ENCODE assay signal across 8 cellular contexts in the genomic region with DNA sequence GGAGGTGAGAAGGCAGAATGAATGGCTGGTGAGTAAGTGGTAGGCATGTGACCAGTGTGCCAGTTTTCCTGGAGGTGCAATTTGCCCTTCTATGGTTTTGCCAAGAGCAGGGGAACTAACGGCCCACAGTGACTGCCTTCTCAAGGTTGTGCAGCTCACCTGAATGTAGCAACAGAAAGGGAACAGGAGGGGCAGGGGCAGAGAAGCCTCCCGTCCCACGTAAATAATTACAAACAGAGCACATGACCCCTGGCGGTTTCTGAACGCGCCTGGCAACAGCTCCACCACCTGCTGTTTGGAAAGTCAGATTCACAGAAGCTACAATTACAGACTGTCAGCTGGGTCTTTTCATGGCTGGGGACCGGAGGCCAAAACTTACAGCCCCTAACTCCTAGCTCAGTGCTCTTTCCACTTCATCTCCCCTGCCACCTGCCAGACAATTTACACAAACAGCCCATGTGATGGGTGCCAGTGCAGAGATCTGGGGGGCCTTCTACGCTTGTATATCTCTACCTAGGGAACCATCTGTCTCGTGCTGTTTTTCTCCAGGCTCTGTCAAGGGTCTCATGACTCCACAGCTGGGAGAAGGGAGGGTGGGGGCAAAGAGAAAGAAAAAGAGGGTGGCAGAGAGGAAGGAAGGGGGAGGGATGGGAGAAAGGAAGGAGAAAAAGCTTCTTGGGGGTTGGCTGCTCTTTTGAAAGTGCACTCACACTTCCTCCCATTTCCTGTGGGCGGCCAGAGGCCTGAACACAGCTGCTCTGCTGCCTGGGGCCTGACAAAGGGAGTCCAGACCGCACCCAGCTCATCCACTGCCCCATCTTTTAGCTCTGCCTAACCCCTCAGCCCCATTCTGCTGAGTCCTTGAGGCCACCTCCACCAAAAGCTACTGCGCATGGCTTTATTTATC.
DNase-seq lines count a peak whose midpoint lies in the region; ATAC-seq and TF ChIP-seq lines count a peak whose summit lies in the region.

No MANE protein-coding gene starts in this region.

- DNase-seq in DMS153 (lab: John Stamatoyannopoulos, UW) (peak; percentile 80), GM20000 (ENCODE audit: low spot score) (peak; percentile 88), HT1080 (ENCODE audit: low read depth) (peak; percentile 78), RKO (ENCODE audit: low spot score) (peak; percentile 5), glomerular visceral epithelial cell (ENCODE audit: extremely low spot score) (peak; percentile 72), posterior vena cava (ENCODE audit: low spot score) (peak; percentile 92), SW480 (ENCODE audit: low spot score) (no peak)
- peak; percentile 40 to 71 for DNase-seq in activated naive CD4-positive, alpha-beta T cell treated with anti-CD3 and anti-CD28 coated beads, Interleukin-2, amount 50 U/mL, for 72 hours (ENCODE audit: low spot score in 2 of 2)

- intact Hi-C loops in posterior vena cava (cut with DNase I), result loop anchor here in 1 of 2 donors (5.0 kb wide), 1 partner anchor 1064 kb away; the partner anchor contains the start of gene KCMF1

- peak; percentile 32 to 55 for ATAC-seq in activated naive CD4-positive, alpha-beta T cell treated with anti-CD3 and anti-CD28 coated beads, Interleukin-2, amount 50 U/mL, for 72 hours

- peak overlapping the region; percentile 73 to 87 for H3K27ac Mint-ChIP-seq in activated naive CD4-positive, alpha-beta T cell treated with anti-CD3 and anti-CD28 coated beads, Interleukin-2, amount 50 U/mL, for 72 hours

- TF ChIP-seq CTCF in GM20000 (IDR thresholded peaks at IDR 0.05; ENCODE audit: extremely low read depth, missing control alignments), result no peak

- peaks cover 29 to 50% of the 10 kb centered on the region in 2 donors for H3K36me3 Mint-ChIP-seq in activated naive CD4-positive, alpha-beta T cell treated with anti-CD3 and anti-CD28 coated beads, Interleukin-2, amount 50 U/mL, for 72 hours

- H3K9me3 Mint-ChIP-seq in activated naive CD4-positive, alpha-beta T cell treated with anti-CD3 and anti-CD28 coated beads, Interleukin-2, amount 50 U/mL, for 72 hours, result no peaks in the 10 kb centered on the region
